8 cellular contexts compared by ENCODE assay signal in genomic region chr17:64776720-64777412, GRCh38.
DNase-seq lines count a peak whose midpoint lies in the region; TF ChIP-seq lines count a peak whose summit lies in the region.
"Not testable (repeated sequence)": the region's sequence is repeated elsewhere in the genome, so short reads cannot be mapped to it uniquely, and the experiment has no call there.

No MANE protein-coding gene starts in this region.

- H3K27me3 ChIP-seq in HL-60 (ENCODE audit: insufficient read depth, poor library complexity, severe bottlenecking), result not testable (repeated sequence)

- DNase-seq in Ammon's horn (ENCODE audit: low spot score) (peak; percentile 88), GM19240 (ENCODE audit: insufficient read length, low spot score) (peak; percentile 80), HL-60 (ENCODE audit: low read depth in 1 of 2, low spot score in 1 of 2) (peak; percentile 72 to 83), NCI-H774 (lab: John Stamatoyannopoulos, UW) (peak; percentile 73), left kidney (ENCODE audit: low read depth, low spot score) (peak; percentile 93)
- peak; percentile 46 to 53 for DNase-seq in activated CD4-positive, alpha-beta T cell treated with anti-CD3 and anti-CD28 coated beads, Interleukin-2, amount 50 U/mL, for 24 hours (ENCODE audit: low read depth in 1 of 2, low spot score in 1 of 2)
- DNase-seq in coronary artery (ENCODE audit: low spot score), result not testable (repeated sequence)
- DNase-seq in stimulated activated CD4-positive, alpha-beta T cell treated with anti-CD3 and anti-CD28 coated beads, Interleukin-15, amount 100 ng/mL, for 1 hour (ENCODE audit: low read depth in 1 of 2, low spot score in 1 of 2), result peak; percentile 46 to 69

- H3K27ac ChIP-seq in HL-60 (replicated peaks), result peak overlapping the region; percentile 3
- peak overlapping the region in 1 of 2 donors; percentile 76 for H3K27ac ChIP-seq in coronary artery

- TF ChIP-seq CTCF in HL-60 (IDR thresholded peaks at IDR 0.05; ENCODE audit: insufficient read depth, low read length) (peak; percentile 59), coronary artery (IDR thresholded peaks at IDR 0.05) (peak; percentile 92)

- H3K4me3 ChIP-seq in HL-60 (replicated peaks; ENCODE audit: insufficient read depth, low read length) (peak overlapping the region; percentile 29), coronary artery (peak overlapping the region; percentile 66)
